Comparison of ENCODE assay signal across 8 cellular contexts in the genomic region with DNA sequence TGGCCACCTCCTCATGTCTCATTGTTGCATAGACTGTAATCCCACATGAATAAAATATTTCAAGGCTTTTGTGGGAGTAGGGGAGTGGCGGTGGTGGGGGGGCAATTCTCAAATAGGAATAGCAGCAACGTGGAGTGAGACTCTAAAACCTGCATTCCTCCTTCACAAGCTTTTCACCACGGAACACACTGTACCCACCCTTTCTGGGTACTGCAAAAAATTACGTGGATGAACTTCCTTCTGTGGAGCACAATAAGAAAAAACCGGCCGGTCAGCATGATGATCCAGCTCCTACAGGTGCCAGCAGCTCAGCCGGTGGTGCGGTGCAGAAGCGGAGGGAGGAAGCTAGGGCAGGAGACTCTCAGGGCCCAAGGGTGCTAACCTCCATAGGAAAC. TPM values are rescaled to one million over a fixed set of nuclear protein-coding genes. Genes with fewer than 3 reads are reported as not detected.
DNase-seq lines count a peak whose midpoint lies in the region; ATAC-seq and TF ChIP-seq lines count a peak whose summit lies in the region.

No MANE protein-coding gene starts in this region.

- no peak for DNase-seq in CD4-positive, CD25-positive, alpha-beta regulatory T cell
- DNase-seq in coronary artery (ENCODE audit: low spot score), result no peak
- no peak for DNase-seq in neural crest cell (ENCODE audit: low read depth, low spot score)
- DNase-seq in NCI-H1436 (lab: John Stamatoyannopoulos, UW), result no peak
- no peak for DNase-seq in NCI-H1048 (lab: John Stamatoyannopoulos, UW)
- no peak for DNase-seq in stimulated activated CD4-positive, alpha-beta T cell treated with anti-CD3 and anti-CD28 coated beads, Interleukin-1b, Interleukin-23, amount 100 ng/mL, for 48 hours

- H3K9ac ChIP-seq in KMS-11, result peak overlapping the region; percentile 81

- H3K27ac Mint-ChIP-seq in CD4-positive, CD25-positive, alpha-beta regulatory T cell, result peak overlapping the region in 1 of 3 donors; percentile 88
- no peak overlapping the region for H3K27ac Mint-ChIP-seq in neural crest cell (ENCODE audit: unreplicated experiment)

- H3K9me3 ChIP-seq in CD4-positive, CD25-positive, alpha-beta regulatory T cell (ENCODE audit: control insufficient read depth in 2 of 2, low read length in 2 of 2), result no peaks in the 10 kb centered on the region

- no peaks in the 10 kb centered on the region for H3K36me3 ChIP-seq in CD4-positive, CD25-positive, alpha-beta regulatory T cell (ENCODE audit: control insufficient read depth, insufficient read depth, low read length)
- no peaks in the 10 kb centered on the region for H3K36me3 ChIP-seq in KMS-11 (ENCODE audit: insufficient read depth)

- H3K4me3 ChIP-seq in CD4-positive, CD25-positive, alpha-beta regulatory T cell (ENCODE audit: low read depth, low read length), result peak overlapping the region; percentile 53
- H3K4me3 ChIP-seq in KMS-11 (IDR thresholded peaks at IDR 0.05; ENCODE audit: insufficient read depth, low read depth, low read length), result no peak overlapping the region
- H3K4me3 ChIP-seq in coronary artery, result peak overlapping the region; percentile 95

- H3K9me3 Mint-ChIP-seq in CD4-positive, CD25-positive, alpha-beta regulatory T cell, result peaks cover 0 to 3% (median 0%) of the 10 kb centered on the region in 7 donors
- no peaks in the 10 kb centered on the region for H3K9me3 Mint-ChIP-seq in neural crest cell

- no peak overlapping the region for H3K27ac ChIP-seq in CD4-positive, CD25-positive, alpha-beta regulatory T cell (ENCODE audit: insufficient read depth, low read length, poor library complexity, severe bottlenecking)
- H3K27ac ChIP-seq in KMS-11 (no peak overlapping the region), coronary artery (no peak overlapping the region)

- H3K4me3 Mint-ChIP-seq in CD4-positive, CD25-positive, alpha-beta regulatory T cell, result peak overlapping the region; percentile 63 to 93 (median 91)
- H3K4me3 Mint-ChIP-seq in neural crest cell, result peak overlapping the region; percentile 96

- H4K20me1 ChIP-seq in KMS-11 (ENCODE audit: insufficient read depth), result no peaks in the 10 kb centered on the region

- H3K27me3 ChIP-seq in CD4-positive, CD25-positive, alpha-beta regulatory T cell (ENCODE audit: control insufficient read depth, insufficient read depth, low read length), result peaks cover 36% of the 10 kb centered on the region
- no peaks in the 10 kb centered on the region for H3K27me3 ChIP-seq in KMS-11 (ENCODE audit: insufficient read depth, low read depth)

- H3K4me1 ChIP-seq in CD4-positive, CD25-positive, alpha-beta regulatory T cell (ENCODE audit: control insufficient read depth, insufficient read depth, low read length, poor library complexity, severe bottlenecking), result peaks cover 22% of the 10 kb centered on the region
- H3K4me1 ChIP-seq in KMS-11 (ENCODE audit: low read depth, poor library complexity, severe bottlenecking), result peaks cover 19% of the 10 kb centered on the region

- H3K4me1 Mint-ChIP-seq in CD4-positive, CD25-positive, alpha-beta regulatory T cell, result peaks cover 4 to 17% (median 12%) of the 10 kb centered on the region in 4 donors
- H3K4me1 Mint-ChIP-seq in neural crest cell, result peaks cover 21% of the 10 kb centered on the region

- peak overlapping the region; percentile 88 for H3K4me2 ChIP-seq in KMS-11

- H3K79me2 ChIP-seq in KMS-11 (ENCODE audit: insufficient read depth, low read depth), result no peaks in the 10 kb centered on the region

- peak overlapping the region; percentile 87 for H2AFZ ChIP-seq in KMS-11 (ENCODE audit: low read depth)

- no peaks in the 10 kb centered on the region for H3K36me3 Mint-ChIP-seq in CD4-positive, CD25-positive, alpha-beta regulatory T cell
- no peaks in the 10 kb centered on the region for H3K36me3 Mint-ChIP-seq in neural crest cell (ENCODE audit: low read depth)

- ATAC-seq in CD4-positive, CD25-positive, alpha-beta regulatory T cell (ENCODE audit: low read depth in 2 of 2), result no peak
- no peak for ATAC-seq in GM19035 (IDR thresholded peaks at IDR 0.05; ENCODE audit: unreplicated experiment)

- TF ChIP-seq CTCF in KMS-11 (conservative IDR thresholded peaks at IDR 0.05; ENCODE audit: low read depth, low read length) (no peak), coronary artery (IDR thresholded peaks at IDR 0.05) (no peak), neural crest cell (conservative IDR thresholded peaks at IDR 0.05) (no peak)

- peaks cover 74% of the 10 kb centered on the region for H3K27me3 Mint-ChIP-seq in CD4-positive, CD25-positive, alpha-beta regulatory T cell
- peaks cover 42% of the 10 kb centered on the region for H3K27me3 Mint-ChIP-seq in neural crest cell (ENCODE audit: low read depth)

RNA-seq across cellular contexts. Expression of gene RRAGD, which starts 0.9 kb away (rescaled TPM):
- 1.7 TPM for total RNA-seq in CD4-positive, CD25-positive, alpha-beta regulatory T cell
- under 1 TPM; 0.17 to 0.99 (median 0.62) TPM for polyA plus RNA-seq in CD4-positive, CD25-positive, alpha-beta regulatory T cell
- 12.8 and 14.0 TPM in 2 replicates for total RNA-seq in neural crest cell

RNA-seq across cellular contexts. Expression of gene ANKRD6, which starts 19.9 kb away (rescaled TPM):
- 6.0 TPM for total RNA-seq in CD4-positive, CD25-positive, alpha-beta regulatory T cell
- 1 to 10 TPM in 3 of 4 donors, under 1 TPM in 1; 0.54 to 2.1 (median 1.2) TPM for polyA plus RNA-seq in CD4-positive, CD25-positive, alpha-beta regulatory T cell
- total RNA-seq in neural crest cell, result 20.5 and 20.7 TPM in 2 replicates
